13 cellular contexts compared by ENCODE assay signal in genomic region chr9:89440046-89440445, GRCh38. TPM values are rescaled to one million over a fixed set of nuclear protein-coding genes. Genes with fewer than 3 reads are reported as not detected.
A peak's percentile ranks its signal among the peaks of the same experiment; 100 is the strongest.
DNase-seq lines count a peak whose midpoint lies in the region; ATAC-seq and TF ChIP-seq lines count a peak whose summit lies in the region.
"Had no signal": no experiment of that assay in that cellular context is flagged by ENCODE, and none has a peak within 500 bp of the region (broad histone marks: within the 10 kb centered on the region; RNA-seq: fewer than 3 reads in every experiment).

No MANE protein-coding gene starts in this region.

- H3K4me2 ChIP-seq in OCI-LY7 (ENCODE audit: low read length): peak overlapping the region; percentile 48

- in situ Hi-C loops in transverse colon (cut with MboI; ENCODE audit: low pct_ligation_motif_present in 1 of 4, low pct_unique_long_range_greater_than_20kb in 1 of 4, low sequenced_read_pairs in 3 of 4): no loop called here

- BruUV-seq in OCI-LY7 (replicated peaks; lab: Mats Ljungman, UMichigan): no TSS peak

- H3K9me2 ChIP-seq in OCI-LY7 (ENCODE audit: insufficient read depth, low read length): no peaks in the 10 kb centered on the region

- no peaks in the 10 kb centered on the region for H3K27me3 ChIP-seq in CD8-positive, alpha-beta T cell (ENCODE audit: insufficient read depth, low read length)
- no peaks in the 10 kb centered on the region for H3K27me3 ChIP-seq in dorsolateral prefrontal cortex
- H3K27me3 ChIP-seq in psoas muscle (ENCODE audit: insufficient read depth in 3 of 3, low read length in 2 of 3): no peaks in the 10 kb centered on the region
- H3K27me3 ChIP-seq in transverse colon: no peaks in the 10 kb centered on the region
- H3K27me3 ChIP-seq: sigmoid colon had no signal

- TF ChIP-seq POLR2A in transverse colon (IDR thresholded peaks at IDR 0.05): no peak

- peak overlapping the region; percentile 19 for H3K27ac ChIP-seq in CD8-positive, alpha-beta T cell (ENCODE audit: low read depth, low read length)
- H3K27ac ChIP-seq in OCI-LY7 (ENCODE audit: low read depth, low read length, poor library complexity, severe bottlenecking) (no peak overlapping the region), dorsolateral prefrontal cortex (peak overlapping the region in 52 of 59 donors; percentile 1 to 100 (median 94)), psoas muscle (peak overlapping the region; percentile 77), transverse colon (peak overlapping the region in 2 of 4 donors; percentile 15 to 41)
- H3K27ac ChIP-seq: sigmoid colon, thoracic aorta had no signal

- no peak overlapping the region for H2AFZ ChIP-seq in OCI-LY7 (ENCODE audit: low read length)

- no peaks in the 10 kb centered on the region for H3K9me3 ChIP-seq in CD8-positive, alpha-beta T cell (ENCODE audit: low read length)
- H3K9me3 ChIP-seq in OCI-LY7 (ENCODE audit: low read length) (no peaks in the 10 kb centered on the region), psoas muscle (no peaks in the 10 kb centered on the region), transverse colon (no peaks in the 10 kb centered on the region)
- H3K9me3 ChIP-seq: Caco-2, sigmoid colon, thoracic aorta had no signal

- CTCF ChIA-PET in CD8-positive, alpha-beta T cell (lab: Charles Lee): interaction anchor here (0.9 to 7.5 kb wide), 3 partner anchors 11 to 109 kb away, joined by 3 to 47 read pairs (median 26); no protein-coding TSS in a partner anchor
- CTCF ChIA-PET in OCI-LY7 (lab: Charles Lee; ENCODE audit: unreplicated experiment): interaction anchor here (0.5 to 0.8 kb wide), 4 partner anchors 18 to 109 kb away, joined by 3 to 7 read pairs (median 4); no protein-coding TSS in a partner anchor

- H3K79me2 ChIP-seq in OCI-LY7 (ENCODE audit: insufficient read depth, low read depth, low read length): no peaks in the 10 kb centered on the region

- POLR2A ChIA-PET in CD8-positive, alpha-beta T cell (lab: Charles Lee): interaction anchor here (0.8 to 2.0 kb wide), 9 partner anchors 9 to 104 kb away, joined by 3 to 8 read pairs (median 3); no protein-coding TSS in a partner anchor
- POLR2A ChIA-PET in OCI-LY7 (lab: Charles Lee): interaction anchor here (0.7 to 2.7 kb wide), 8 partner anchors 9 to 1991 kb away, joined by 3 to 8 read pairs (median 3); no protein-coding TSS in a partner anchor

- peaks cover 98% of the 10 kb centered on the region for H3K4me1 ChIP-seq in CD8-positive, alpha-beta T cell (ENCODE audit: insufficient read depth, low read length)
- H3K4me1 ChIP-seq in OCI-LY7 (ENCODE audit: insufficient read depth, low read length, poor library complexity, severe bottlenecking) (peaks cover 90% of the 10 kb centered on the region), psoas muscle (peaks cover 50% of the 10 kb centered on the region), transverse colon (peaks cover 23 to 71% (median 44%) of the 10 kb centered on the region in 4 donors)
- H3K4me1 ChIP-seq: sigmoid colon had no signal

- peaks cover 27% of the 10 kb centered on the region for H3K36me3 ChIP-seq in CD8-positive, alpha-beta T cell (ENCODE audit: insufficient read depth, low read length)
- no peaks in the 10 kb centered on the region for H3K36me3 ChIP-seq in OCI-LY7 (ENCODE audit: insufficient read depth, low read length)
- no peaks in the 10 kb centered on the region for H3K36me3 ChIP-seq in psoas muscle (ENCODE audit: insufficient read depth in 1 of 2, low read depth in 1 of 2)
- no peaks in the 10 kb centered on the region for H3K36me3 ChIP-seq in transverse colon
- H3K36me3 ChIP-seq: sigmoid colon, thoracic aorta had no signal

- WGBS in psoas muscle, 3 donors: 81 to 97% (median 94%) methylated on average over 7 to 8 of the region's 8 CpGs
- 68 to 82% methylated on average over 2 to 7 of the region's 8 CpGs for WGBS in transverse colon (ENCODE audit: low coverage in 1 of 2), 2 donors

- H3K4me3 Mint-ChIP-seq in CD8-positive, alpha-beta T cell: peak overlapping the region; percentile 53
- H3K4me3 Mint-ChIP-seq: nephron progenitor cell had no signal

- TF ChIP-seq EP300 in transverse colon (IDR thresholded peaks at IDR 0.05; ENCODE audit: low read depth): no peak

- no peak for DNase-seq in CD8-positive, alpha-beta T cell
- DNase-seq in OCI-LY7 (ENCODE audit: low spot score): no peak
- DNase-seq in dorsolateral prefrontal cortex: no peak
- peak in 1 of 2 donors; percentile 44 for DNase-seq in psoas muscle
- no peak for DNase-seq in SKM-1 (lab: John Stamatoyannopoulos, UW; ENCODE audit: unreplicated experiment)
- DNase-seq in transverse colon: no peak
- no peak for DNase-seq in kidney tubule cell (ENCODE audit: low spot score)
- DNase-seq: activated CD4-positive, alpha-beta T cell treated with anti-CD3 and anti-CD28 coated beads, Interleukin-2, amount 50 U/mL, for 4 hours; Caco-2; nephron progenitor cell; sigmoid colon had no signal

- H3K27me3 Mint-ChIP-seq in CD8-positive, alpha-beta T cell (ENCODE audit: low read depth): no peaks in the 10 kb centered on the region

- H3K4me3 ChIP-seq in CD8-positive, alpha-beta T cell (ENCODE audit: low read depth, low read length): no peak overlapping the region
- H3K4me3 ChIP-seq in OCI-LY7 (ENCODE audit: low read depth, low read length, poor library complexity, severe bottlenecking) (no peak overlapping the region), dorsolateral prefrontal cortex (no peak overlapping the region), psoas muscle (no peak overlapping the region), transverse colon (no peak overlapping the region)
- H3K4me3 ChIP-seq: sigmoid colon, thoracic aorta had no signal

- H3K36me3 Mint-ChIP-seq in CD8-positive, alpha-beta T cell: peaks cover 66% of the 10 kb centered on the region

- intact Hi-C loops in CD8-positive, alpha-beta T cell (cut with DNase I, micrococcal nuclease): loop anchor here in 1 of 2 experiments (5.0 kb wide), 1 partner anchor 33 kb away; no protein-coding TSS in a partner anchor
- intact Hi-C loops in OCI-LY7 (cut with micrococcal nuclease; ENCODE audit: unreplicated experiment) (loop anchor here (1.0 kb wide), 1 partner anchor 44 kb away; no protein-coding TSS in a partner anchor), dorsolateral prefrontal cortex (cut with DNase I) (no loop called here), psoas muscle (cut with DNase I) (loop anchor here in 1 of 2 donors (5.0 kb wide), 1 partner anchor 37 kb away; no protein-coding TSS in a partner anchor), transverse colon (cut with DNase I; ENCODE audit: low total_unique reads) (no loop called here)

- H4K20me1 ChIP-seq in OCI-LY7 (ENCODE audit: insufficient read depth, low read length): peaks cover 4% of the 10 kb centered on the region; the same call in 1 of the 2 replicates

- ATAC-seq in CD8-positive, alpha-beta T cell: no peak
- ATAC-seq in psoas muscle (peak in 1 of 4 donors; percentile 3), GM19023 (IDR thresholded peaks at IDR 0.05; ENCODE audit: unreplicated experiment) (no peak)

- H3K9me3 Mint-ChIP-seq in CD8-positive, alpha-beta T cell: no peaks in the 10 kb centered on the region
- H3K9me3 Mint-ChIP-seq: nephron progenitor cell had no signal

- peak overlapping the region; percentile 95 for H3K27ac Mint-ChIP-seq in CD8-positive, alpha-beta T cell

- no peak for TF ChIP-seq CTCF in CD8-positive, alpha-beta T cell (IDR thresholded peaks at IDR 0.05)
- TF ChIP-seq CTCF in OCI-LY7 (conservative IDR thresholded peaks at IDR 0.05; ENCODE audit: low read length) (no peak), dorsolateral prefrontal cortex (IDR thresholded peaks at IDR 0.05 in 54 of 56, conservative IDR thresholded peaks at IDR 0.05 in 2 of 56; ENCODE audit: low read depth in 1 of 56, partially characterized antibody in 56 of 56) (no peak), psoas muscle (IDR thresholded peaks at IDR 0.05) (no peak), transverse colon (IDR thresholded peaks at IDR 0.05) (no peak)

- H3K4me1 Mint-ChIP-seq in CD8-positive, alpha-beta T cell (ENCODE audit: low read depth): peaks cover 90% of the 10 kb centered on the region

RNA-seq across cellular contexts. Expression of gene SEMA4D, which starts 57.9 kb away (rescaled TPM):
- total RNA-seq in CD8-positive, alpha-beta T cell: 100 to 1,000 TPM; 286 to 305 TPM
- total RNA-seq in OCI-LY7 (2014; rRNA removed; shearing (Covaris generic)): 28.5 and 33.7 TPM in 2 replicates
- 52.8 and 60.5 TPM in 2 replicates for total RNA-seq in OCI-LY7 (2022)
- 100 to 1,000 TPM in 116 of 120 experiments, 10 to 100 TPM in 4; 90.5 to 697 (median 192) TPM for total RNA-seq in dorsolateral prefrontal cortex
- 100 to 1,000 TPM in 1 of 4 donors, 10 to 100 TPM in 3; 32.1 to 111 (median 63.6) TPM for total RNA-seq in psoas muscle
- polyA plus RNA-seq in psoas muscle: 10 to 100 TPM in 2 of 3 donors, 1 to 10 TPM in 1; 9.3 to 26.8 (median 22.3) TPM
- total RNA-seq in transverse colon: 10 to 100 TPM in 3 of 4 donors, 1 to 10 TPM in 1; 8.7 to 29.1 (median 14.5) TPM
